In the genomic region with DNA sequence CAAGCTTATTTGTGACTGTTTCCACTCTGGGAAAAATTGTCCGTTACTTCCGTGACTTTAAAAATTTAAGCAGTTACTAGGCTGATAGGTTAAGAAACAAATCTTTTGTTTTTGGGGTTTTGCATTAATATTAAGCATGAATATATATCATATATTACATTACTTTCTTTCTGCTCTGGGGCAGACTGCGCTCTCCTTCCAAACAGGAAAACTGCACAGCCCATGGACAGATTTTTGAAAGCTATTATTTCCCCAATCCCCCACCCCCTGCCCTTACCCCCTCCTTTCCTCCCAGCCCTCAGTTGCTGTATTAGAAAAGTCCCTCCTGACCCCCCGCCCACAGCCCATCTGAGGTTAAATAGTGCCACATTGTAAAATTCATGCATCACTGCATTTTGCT, we compare ENCODE assay signal across 8 cellular contexts.
"Had no signal": no experiment of that assay in that cellular context is flagged by ENCODE, and none has a peak within 500 bp of the region (broad histone marks: within the 10 kb centered on the region; RNA-seq: fewer than 3 reads in every experiment).

No MANE protein-coding gene starts in this region.

- H3K4me2 ChIP-seq: GM23338, KMS-11 had no signal

- ATAC-seq: GM23338 had no signal

- H3K27ac ChIP-seq: KMS-11 had no signal

- H3K4me3 ChIP-seq: GM23338 had no signal

- H3K9ac ChIP-seq: KMS-11 had no signal

- DNase-seq: H9, HCEC 1CT, KBM-7 had no signal

- FAIRE-seq: H1, H54, HTR-8/SVneo had no signal

- H2AFZ ChIP-seq: GM23338 had no signal
